ENCODE assay signal across 27 cellular contexts in the genomic region with DNA sequence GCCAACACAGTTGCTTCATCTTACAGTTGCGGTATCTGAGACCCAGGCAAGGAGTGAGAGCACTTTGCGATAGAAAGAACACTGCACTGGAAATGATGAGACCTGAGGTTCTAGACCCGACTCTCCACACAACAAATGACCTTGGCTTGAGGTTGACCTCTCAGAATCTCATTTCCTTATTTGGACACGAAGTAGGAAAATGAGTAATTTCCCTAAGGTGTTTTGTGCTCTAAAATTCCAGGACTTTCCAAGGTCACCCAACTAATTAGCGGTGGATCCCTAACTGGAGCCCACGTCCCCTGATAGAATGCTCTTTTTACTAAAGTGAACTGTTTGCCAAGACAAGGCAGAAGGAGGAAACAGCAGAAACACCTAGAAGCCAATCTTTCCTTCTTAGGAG. TPM values are rescaled to one million over a fixed set of nuclear protein-coding genes. Genes with fewer than 3 reads are reported as not detected.
DNase-seq lines count a peak whose midpoint lies in the region; ATAC-seq and TF ChIP-seq lines count a peak whose summit lies in the region.
"Had no signal": no experiment of that assay in that cellular context is flagged by ENCODE, and none has a peak within 500 bp of the region (broad histone marks: within the 10 kb centered on the region; RNA-seq: fewer than 3 reads in every experiment).

No MANE protein-coding gene starts in this region.

- H3K27ac ChIP-seq in ACC112 (ENCODE audit: low read depth, low read length) (peak overlapping the region; percentile 99), SJSA1 (peak overlapping the region; percentile 75), esophagus muscularis mucosa (replicated peaks in 1 of 4) (peak overlapping the region; percentile 40 to 63 (median 54)), right lobe of liver (no peak overlapping the region)
- H3K27ac ChIP-seq: WERI-Rb-1 had no signal

- H3K27me3 ChIP-seq in ACC112 (ENCODE audit: insufficient read depth, low read length) (no peaks in the 10 kb centered on the region), SJSA1 (replicated peaks) (no peaks in the 10 kb centered on the region), esophagus muscularis mucosa (no peaks in the 10 kb centered on the region), right lobe of liver (no peaks in the 10 kb centered on the region)
- H3K27me3 ChIP-seq: BE2C, breast epithelium, sigmoid colon had no signal

- no peaks in the 10 kb centered on the region for H3K36me3 ChIP-seq in ACC112 (ENCODE audit: insufficient read depth, low read length)
- H3K36me3 ChIP-seq in SJSA1: no peaks in the 10 kb centered on the region
- H3K36me3 ChIP-seq in esophagus muscularis mucosa: no peaks in the 10 kb centered on the region
- H3K36me3 ChIP-seq in right lobe of liver: no peaks in the 10 kb centered on the region
- H3K36me3 ChIP-seq: BE2C, breast epithelium, sigmoid colon, thoracic aorta, WERI-Rb-1 had no signal

- no peaks in the 10 kb centered on the region for H3K79me2 ChIP-seq in ACC112 (ENCODE audit: control insufficient read depth, insufficient read depth, low read length, unreplicated experiment)

- H3K9me3 ChIP-seq in SJSA1 (replicated peaks): no peaks in the 10 kb centered on the region
- H3K9me3 ChIP-seq in esophagus muscularis mucosa: no peaks in the 10 kb centered on the region
- H3K9me3 ChIP-seq in right lobe of liver: no peaks in the 10 kb centered on the region
- H3K9me3 ChIP-seq: BE2C, breast epithelium, sigmoid colon, thoracic aorta had no signal

- peak overlapping the region; percentile 5 for H2AFZ ChIP-seq in ACC112 (ENCODE audit: low read length, unreplicated experiment)

- TF ChIP-seq EP300 in esophagus muscularis mucosa (IDR thresholded peaks at IDR 0.05): no peak

- intact Hi-C loops in esophagus muscularis mucosa (cut with DNase I) (no loop called here), sciatic nerve (cut with DNase I) (no loop called here), right lobe of liver (cut with DNase I) (no loop called here)

- H3K4me1 ChIP-seq in ACC112 (ENCODE audit: control insufficient read depth, insufficient read depth, low read length, unreplicated experiment) (peaks cover 66% of the 10 kb centered on the region), SJSA1 (replicated peaks) (peaks cover 74% of the 10 kb centered on the region), esophagus muscularis mucosa (no peaks in the 10 kb centered on the region), right lobe of liver (no peaks in the 10 kb centered on the region)
- H3K4me1 ChIP-seq: BE2C, breast epithelium, sigmoid colon had no signal

- 91% methylated on average over 6 of the region's 6 CpGs for WGBS in esophagus muscularis mucosa
- 59% methylated on average over 2 of the region's 6 CpGs for WGBS in right lobe of liver (ENCODE audit: insufficient coverage, low coverage, low lambda C conversion rate, missing lambda C conversion rate)

- ATAC-seq in sciatic nerve: peak; percentile 53
- no peak for ATAC-seq in right lobe of liver
- ATAC-seq: effector memory CD8-positive, alpha-beta T cell; stimulated activated naive B cell treated with anti-CD40 and anti-IgM and Interleukin-4, amounts not matched to agents 10 μg/mL and 1 μg/mL and 100 μg/mL, for 72 hours had no signal

- no peak for DNase-seq in SJSA1 (ENCODE audit: low read depth in 1 of 2, low spot score in 2 of 2)
- no peak for DNase-seq in esophagus muscularis mucosa (ENCODE audit: extremely low spot score)
- DNase-seq in sciatic nerve (ENCODE audit: low spot score): no peak
- no peak for DNase-seq in AG08395 (ENCODE audit: low spot score)
- DNase-seq in right lobe of liver: no peak
- no peak for DNase-seq in GM19238 (ENCODE audit: insufficient read length, low spot score)
- no peak for DNase-seq in C1 segment of cervical spinal cord (lab: John Stamatoyannopoulos, UW)
- DNase-seq: activated CD4-positive, alpha-beta T cell treated with anti-CD3 and anti-CD28 coated beads, Interleukin-2, amount 10 ng/mL, durations not matched to agents 7 days and 5 days; activated naive CD4-positive, alpha-beta T cell treated with Interleukin-2 at 50 U/mL for 16 hours; activated T-cell treated with anti-CD3 and anti-CD28 coated beads, Interleukin-2, amount 50 U/mL, for 48 hours; BE2C; DMS153; effector memory CD8-positive, alpha-beta T cell; NCI-H1092 treated with DMSO at 0.1 percent for 48 hours; NCI-H1930; NCI-H526; NK-92 treated with Interleukin-12 subunit alpha and Interleukin-12 subunit beta, amount 100 ng/mL, for 24 hours; SIG-M5; sigmoid colon; stimulated activated CD4-positive, alpha-beta T cell treated with anti-CD3 and anti-CD28 coated beads, Interleukin-15, amount 100 ng/mL, for 24 hours; stimulated activated naive B cell treated with anti-CD40 and anti-IgM and Interleukin-4, amounts not matched to agents 10 μg/mL and 1 μg/mL and 100 μg/mL, for 72 hours; SW 1271; T-helper 9 cell; WERI-Rb-1 had no signal

- 0 out of 2 replicates have a peak overlapping the region, but pooled peaks have one; percentile 33 for H3K4me3 ChIP-seq in ACC112 (ENCODE audit: low read depth, low read length)
- H3K4me3 ChIP-seq in SJSA1: no peak overlapping the region
- H3K4me3 ChIP-seq in esophagus muscularis mucosa: no peak overlapping the region
- no peak overlapping the region for H3K4me3 ChIP-seq in right lobe of liver
- H3K4me3 ChIP-seq: breast epithelium, sigmoid colon, thoracic aorta had no signal

- TF ChIP-seq POLR2A in esophagus muscularis mucosa (IDR thresholded peaks at IDR 0.05; ENCODE audit: low read depth) (no peak), right lobe of liver (IDR thresholded peaks at IDR 0.05) (no peak)

- no peak for TF ChIP-seq CTCF in esophagus muscularis mucosa (IDR thresholded peaks at IDR 0.05)
- TF ChIP-seq CTCF in right lobe of liver (IDR thresholded peaks at IDR 0.05): no peak

RNA-seq across cellular contexts. Expression of gene FBN1, which starts 26.7 kb away (rescaled TPM):
- 352 and 372 TPM in 2 replicates for total RNA-seq in SJSA1 (2014; rRNA removed; shearing (Covaris generic))
- total RNA-seq in esophagus muscularis mucosa (100 to 1,000 TPM; 159 to 253 (median 226) TPM), sciatic nerve (135 TPM), right lobe of liver (10 to 100 TPM in 2 of 6 experiments, 1 to 10 TPM in 4; 1.7 to 12.0 (median 8.7) TPM)

Comparison
In these comparisons a context has a peak if more than half of its experiments do, and no peak if none do; other contexts are left out.
1. H3K27ac ChIP-seq: peak in ACC112 (single experiment), SJSA1 (single experiment) and esophagus muscularis mucosa (4 of 4); none in right lobe of liver (0 of 3).
2. RNA of gene FBN1, which starts 26.7 kb away (total RNA-seq): 352 to 372 TPM in SJSA1, 159 to 253 TPM in esophagus muscularis mucosa and 135 TPM in sciatic nerve (single experiment); 1.7 to 12.0 TPM in right lobe of liver; every median in the first group is over 10 times any median in the second.